12 cellular contexts compared by ENCODE assay signal in genomic region chr4:76990288-76991080, GRCh38. TPM values are rescaled to one million over a fixed set of nuclear protein-coding genes. Genes with fewer than 3 reads are reported as not detected.
DNase-seq lines count a peak whose midpoint lies in the region; ATAC-seq and TF ChIP-seq lines count a peak whose summit lies in the region.
"Had no signal": no experiment of that assay in that cellular context is flagged by ENCODE, and none has a peak within 500 bp of the region (broad histone marks: within the 10 kb centered on the region; RNA-seq: fewer than 3 reads in every experiment).

No MANE protein-coding gene starts in this region.

- peak overlapping the region; percentile 35 for H3K27ac Mint-ChIP-seq in activated T-cell treated with anti-CD3 and anti-CD28 coated beads, Interleukin-2, amount 50 U/mL, for 24 hours

- WGBS in smooth muscle cell (ENCODE audit: low lambda C conversion rate) = 83% methylated on average over 12 of the region's 12 CpGs

- peaks cover 85% of the 10 kb centered on the region for H3K79me2 ChIP-seq in smooth muscle cell (ENCODE audit: low read depth)
- peaks cover 60% of the 10 kb centered on the region for H3K79me2 ChIP-seq in MM.1S (ENCODE audit: low read length)

- H3K27ac ChIP-seq in smooth muscle cell (ENCODE audit: low read depth) (peak overlapping the region; percentile 97), MM.1S (ENCODE audit: low read length) (no peak overlapping the region)
- H3K27ac ChIP-seq: BLaER1, gastroesophageal sphincter, upper lobe of right lung had no signal

- H2AFZ ChIP-seq in smooth muscle cell (ENCODE audit: low read depth) (no peak overlapping the region), MM.1S (ENCODE audit: low read length) (no peak overlapping the region)

- H3F3A ChIP-seq in smooth muscle cell (ENCODE audit: low read depth) (peaks cover 43% of the 10 kb centered on the region), MM.1S (ENCODE audit: insufficient read depth, low read length) (peaks cover 20% of the 10 kb centered on the region)

- H3K4me1 ChIP-seq in smooth muscle cell (ENCODE audit: low read depth) (peaks cover 23% of the 10 kb centered on the region), MM.1S (ENCODE audit: low read length) (peaks cover 52% of the 10 kb centered on the region)

- ATAC-seq in SK-N-SH treated with all-trans-retinoic acid at 6 μM for 48 hours (peak; percentile 14; the same call in 2 of the 3 replicates), left lobe of liver (no peak)
- ATAC-seq: gastroesophageal sphincter, upper lobe of right lung had no signal

- peaks cover 85% of the 10 kb centered on the region for H3K4me1 Mint-ChIP-seq in activated T-cell treated with anti-CD3 and anti-CD28 coated beads, Interleukin-2, amount 50 U/mL, for 24 hours (ENCODE audit: low read depth)

- H3K9ac ChIP-seq in smooth muscle cell (ENCODE audit: low read depth) (peak overlapping the region; percentile 57), MM.1S (ENCODE audit: low read length) (no peak overlapping the region)
- H3K9ac ChIP-seq: BLaER1 had no signal

- H3K36me3 ChIP-seq in smooth muscle cell (ENCODE audit: low read depth) (no peaks in the 10 kb centered on the region), MM.1S (replicated peaks; ENCODE audit: insufficient read depth, low read length) (no peaks in the 10 kb centered on the region)
- H3K36me3 ChIP-seq: gastroesophageal sphincter, upper lobe of right lung had no signal

- no peaks in the 10 kb centered on the region for H3K9me2 ChIP-seq in MM.1S (replicated peaks; ENCODE audit: insufficient read depth, low read length)

- peak overlapping the region; percentile 71 for H3K4me2 ChIP-seq in smooth muscle cell
- no peak overlapping the region for H3K4me2 ChIP-seq in MM.1S (ENCODE audit: low read depth, low read length)
- H3K4me2 ChIP-seq: BLaER1 had no signal

- no peaks in the 10 kb centered on the region for H3K9me3 ChIP-seq in smooth muscle cell (replicated peaks; ENCODE audit: low read depth)
- H3K9me3 ChIP-seq in MM.1S (replicated peaks; ENCODE audit: insufficient read depth, low read length) = no peaks in the 10 kb centered on the region
- H3K9me3 ChIP-seq: gastroesophageal sphincter, mucosa of descending colon, upper lobe of right lung had no signal

- H4K20me1 ChIP-seq in smooth muscle cell (ENCODE audit: low read depth) (no peaks in the 10 kb centered on the region), MM.1S (ENCODE audit: insufficient read depth, low read length) (no peaks in the 10 kb centered on the region)

- H3K9me3 Mint-ChIP-seq in activated T-cell treated with anti-CD3 and anti-CD28 coated beads, Interleukin-2, amount 50 U/mL, for 24 hours = peaks cover 17% of the 10 kb centered on the region

- TF ChIP-seq CTCF in epithelial cell of proximal tubule (conservative IDR thresholded peaks at IDR 0.05; ENCODE audit: low read depth, low read length) (peak; percentile 6), smooth muscle cell (IDR thresholded peaks at IDR 0.05; ENCODE audit: borderline replicate concordance, insufficient read depth, poor library complexity, severe bottlenecking) (no peak), MM.1S (IDR thresholded peaks at IDR 0.05; ENCODE audit: low read length) (no peak)

- no peak overlapping the region for H3K4me3 ChIP-seq in epithelial cell of proximal tubule (ENCODE audit: low read depth, low read length)
- no peak overlapping the region for H3K4me3 ChIP-seq in smooth muscle cell
- H3K4me3 ChIP-seq in MM.1S (ENCODE audit: low read length) = no peak overlapping the region
- H3K4me3 ChIP-seq: BLaER1, gastroesophageal sphincter, mucosa of descending colon, upper lobe of right lung had no signal

- peak overlapping the region; percentile 45 for H3K4me3 Mint-ChIP-seq in activated T-cell treated with anti-CD3 and anti-CD28 coated beads, Interleukin-2, amount 50 U/mL, for 24 hours

- peaks cover 9% of the 10 kb centered on the region for H3K36me3 Mint-ChIP-seq in activated T-cell treated with anti-CD3 and anti-CD28 coated beads, Interleukin-2, amount 50 U/mL, for 24 hours (ENCODE audit: low read depth)

- DNase-seq in activated T-cell treated with anti-CD3 and anti-CD28 coated beads, Interleukin-2, amount 50 U/mL, for 24 hours = no peak
- no peak for DNase-seq in activated T-cell treated with anti-CD3 and anti-CD28 coated beads, Interleukin-2, amount 50 U/mL, for 48 hours
- no peak for DNase-seq in epithelial cell of proximal tubule (ENCODE audit: low read depth)
- no peak for DNase-seq in smooth muscle cell (lab: John Stamatoyannopoulos, UW; ENCODE audit: unreplicated experiment)
- DNase-seq in left lobe of liver (ENCODE audit: low spot score) = no peak
- no peak for DNase-seq in activated effector memory CD4-positive, alpha-beta T cell treated with anti-CD3 and anti-CD28 coated beads, Interleukin-2, amount 50 U/mL, for 16 hours
- DNase-seq in MM.1S = no peak
- DNase-seq: upper lobe of right lung had no signal

- H3K27me3 ChIP-seq in smooth muscle cell (ENCODE audit: low read depth) = no peaks in the 10 kb centered on the region
- H3K27me3 ChIP-seq in MM.1S (replicated peaks; ENCODE audit: insufficient read depth, low read length) = no peaks in the 10 kb centered on the region
- H3K27me3 ChIP-seq: BLaER1, gastroesophageal sphincter, upper lobe of right lung had no signal

- H3K27me3 Mint-ChIP-seq in activated T-cell treated with anti-CD3 and anti-CD28 coated beads, Interleukin-2, amount 50 U/mL, for 24 hours = peaks cover 3% of the 10 kb centered on the region

TF ChIP-seq in SK-N-SH treated with all-trans-retinoic acid at 6 μM for 48 hours, 23 proteins besides CTCF, POLR2A, EP300 and RAD21:
- no peak for TF ChIP-seq RARB (CRISPR knock-in tag; IDR thresholded peaks at IDR 0.05)
- no peak for TF ChIP-seq GLIS3 (CRISPR knock-in tag; IDR thresholded peaks at IDR 0.05)
- no peak for TF ChIP-seq ESRRG (CRISPR knock-in tag; IDR thresholded peaks at IDR 0.05)
- TF ChIP-seq ZFP30 (CRISPR knock-in tag; IDR thresholded peaks at IDR 0.05) = no peak
- TF ChIP-seq TOX (CRISPR knock-in tag; IDR thresholded peaks at IDR 0.05; ENCODE audit: borderline replicate concordance) = no peak
- TF ChIP-seq ZNF565 (CRISPR knock-in tag; conservative IDR thresholded peaks at IDR 0.05; ENCODE audit: low read depth) = no peak
- no peak for TF ChIP-seq CSRNP3 (CRISPR knock-in tag; IDR thresholded peaks at IDR 0.05)
- TF ChIP-seq ISL1 (CRISPR knock-in tag; IDR thresholded peaks at IDR 0.05) = no peak
- TF ChIP-seq TCF4 (CRISPR knock-in tag; IDR thresholded peaks at IDR 0.05; ENCODE audit: borderline replicate concordance) = no peak
- TF ChIP-seq BACH2 (CRISPR knock-in tag; IDR thresholded peaks at IDR 0.05; ENCODE audit: borderline replicate concordance) = no peak
- no peak for TF ChIP-seq PPARA (CRISPR knock-in tag; IDR thresholded peaks at IDR 0.05; ENCODE audit: borderline replicate concordance)
- TF ChIP-seq, protein P1, sequence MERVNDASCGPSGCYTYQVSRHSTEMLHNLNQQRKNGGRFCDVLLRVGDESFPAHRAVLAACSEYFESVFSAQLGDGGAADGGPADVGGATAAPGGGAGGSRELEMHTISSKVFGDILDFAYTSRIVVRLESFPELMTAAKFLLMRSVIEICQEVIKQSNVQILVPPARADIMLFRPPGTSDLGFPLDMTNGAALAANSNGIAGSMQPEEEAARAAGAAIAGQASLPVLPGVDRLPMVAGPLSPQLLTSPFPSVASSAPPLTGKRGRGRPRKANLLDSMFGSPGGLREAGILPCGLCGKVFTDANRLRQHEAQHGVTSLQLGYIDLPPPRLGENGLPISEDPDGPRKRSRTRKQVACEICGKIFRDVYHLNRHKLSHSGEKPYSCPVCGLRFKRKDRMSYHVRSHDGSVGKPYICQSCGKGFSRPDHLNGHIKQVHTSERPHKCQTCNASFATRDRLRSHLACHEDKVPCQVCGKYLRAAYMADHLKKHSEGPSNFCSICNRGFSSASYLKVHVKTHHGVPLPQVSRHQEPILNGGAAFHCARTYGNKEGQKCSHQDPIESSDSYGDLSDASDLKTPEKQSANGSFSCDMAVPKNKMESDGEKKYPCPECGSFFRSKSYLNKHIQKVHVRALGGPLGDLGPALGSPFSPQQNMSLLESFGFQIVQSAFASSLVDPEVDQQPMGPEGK (CRISPR knock-in tag; IDR thresholded peaks at IDR 0.05; ENCODE audit: borderline replicate concordance) = no peak
TF ChIP-seq in SK-N-SH treated with all-trans-retinoic acid at 6 μM for 48 hours: peak in this region for 0.

RNA-seq across cellular contexts. Expression of gene SEPTIN11, which starts 40.9 kb away (rescaled TPM):
- total RNA-seq in epithelial cell of proximal tubule (86.7 and 109 TPM in 2 replicates), smooth muscle cell (244 and 285 TPM in 2 replicates), left lobe of liver (37.2 TPM)
- polyA plus RNA-seq in smooth muscle cell = 144 and 157 TPM in 2 replicates
